ENCODE assay signal across 15 cellular contexts in genomic region chr20:62381842-62382241, GRCh38. TPM values are rescaled to one million over a fixed set of nuclear protein-coding genes. Genes with fewer than 3 reads are reported as not detected.
DNase-seq lines count a peak whose midpoint lies in the region; ATAC-seq, FAIRE-seq and TF ChIP-seq lines count a peak whose summit lies in the region.
"Had no signal": no experiment of that assay in that cellular context is flagged by ENCODE, and none has a peak within 500 bp of the region (broad histone marks: within the 10 kb centered on the region; RNA-seq: fewer than 3 reads in every experiment).

No MANE protein-coding gene starts in this region.

- H3K27ac Mint-ChIP-seq in activated naive CD8-positive, alpha-beta T cell treated with anti-CD3 and anti-CD28 coated beads, Interleukin-2, amount 10 ng/mL, durations not matched to agents 7 days and 5 days: peak overlapping the region; percentile 30
- H3K27ac Mint-ChIP-seq in activated naive CD8-positive, alpha-beta T cell treated with anti-CD3 and anti-CD28 coated beads for 36 hours: no peak overlapping the region
- H3K27ac Mint-ChIP-seq in memory B cell: peak overlapping the region; percentile 7

- POLR2A ChIA-PET in activated naive CD8-positive, alpha-beta T cell treated with anti-CD3 and anti-CD28 coated beads, Interleukin-2, amount 10 ng/mL, durations not matched to agents 7 days and 5 days (lab: Charles Lee): interaction anchor here (1.0 kb wide), 1 partner anchor 82 kb away, joined by 4 read pairs; no protein-coding TSS in a partner anchor

- DNase-seq in activated naive CD8-positive, alpha-beta T cell treated with anti-CD3 and anti-CD28 coated beads, Interleukin-2, amount 10 ng/mL, durations not matched to agents 7 days and 5 days: no peak
- no peak for DNase-seq in activated naive CD8-positive, alpha-beta T cell treated with anti-CD3 and anti-CD28 coated beads for 36 hours
- no peak for DNase-seq in adrenal gland
- DNase-seq in memory B cell (ENCODE audit: low spot score in 2 of 2): no peak
- no peak for DNase-seq in testis
- DNase-seq in H54 (ENCODE audit: insufficient read length, low spot score): no peak
- no peak for DNase-seq in T1000 (lab: John Stamatoyannopoulos, UW)
- no peak for DNase-seq in NCI-H345 treated with DMSO at 0.1 percent for 48 hours (lab: John Stamatoyannopoulos, UW; ENCODE audit: unreplicated experiment)
- DNase-seq: activated CD4-positive, alpha-beta T cell treated with anti-CD3 and anti-CD28 coated beads for 1 hour; islet precursor cell; NCI-H1105; NCI-H446 had no signal

- H3K4me1 ChIP-seq in adrenal gland (replicated peaks in 1 of 2) (peaks cover 17 to 32% of the 10 kb centered on the region in 2 donors), testis (peaks cover 51% of the 10 kb centered on the region)

- H3K27me3 Mint-ChIP-seq in activated naive CD8-positive, alpha-beta T cell treated with anti-CD3 and anti-CD28 coated beads, Interleukin-2, amount 10 ng/mL, durations not matched to agents 7 days and 5 days: no peaks in the 10 kb centered on the region
- H3K27me3 Mint-ChIP-seq in activated naive CD8-positive, alpha-beta T cell treated with anti-CD3 and anti-CD28 coated beads for 36 hours: no peaks in the 10 kb centered on the region
- no peaks in the 10 kb centered on the region for H3K27me3 Mint-ChIP-seq in memory B cell

- H3K9me3 ChIP-seq in adrenal gland (replicated peaks in 1 of 3): no peaks in the 10 kb centered on the region
- no peaks in the 10 kb centered on the region for H3K9me3 ChIP-seq in testis
- H3K9me3 ChIP-seq: body of pancreas had no signal

- H3K4me3 Mint-ChIP-seq in activated naive CD8-positive, alpha-beta T cell treated with anti-CD3 and anti-CD28 coated beads, Interleukin-2, amount 10 ng/mL, durations not matched to agents 7 days and 5 days: no peak overlapping the region
- H3K4me3 Mint-ChIP-seq in activated naive CD8-positive, alpha-beta T cell treated with anti-CD3 and anti-CD28 coated beads for 36 hours: no peak overlapping the region
- no peak overlapping the region for H3K4me3 Mint-ChIP-seq in memory B cell

- peaks cover 9% of the 10 kb centered on the region for H3K36me3 Mint-ChIP-seq in activated naive CD8-positive, alpha-beta T cell treated with anti-CD3 and anti-CD28 coated beads, Interleukin-2, amount 10 ng/mL, durations not matched to agents 7 days and 5 days
- H3K36me3 Mint-ChIP-seq in activated naive CD8-positive, alpha-beta T cell treated with anti-CD3 and anti-CD28 coated beads for 36 hours: peaks cover 28% of the 10 kb centered on the region
- H3K36me3 Mint-ChIP-seq in memory B cell: peaks cover 8% of the 10 kb centered on the region

- H3K27me3 ChIP-seq in adrenal gland: no peaks in the 10 kb centered on the region
- no peaks in the 10 kb centered on the region for H3K27me3 ChIP-seq in testis
- H3K27me3 ChIP-seq: body of pancreas had no signal

- no peak for FAIRE-seq in H54 (lab: Jason Lieb, UNC)

- H3K27ac ChIP-seq in adrenal gland: peak overlapping the region; percentile 28 to 84 (median 66)
- H3K27ac ChIP-seq in testis: peak overlapping the region; percentile 13 to 71

- H3K36me3 ChIP-seq in adrenal gland (replicated peaks in 1 of 2): no peaks in the 10 kb centered on the region
- no peaks in the 10 kb centered on the region for H3K36me3 ChIP-seq in testis (ENCODE audit: low read depth, missing control alignments)

- intact Hi-C loops in adrenal gland (cut with DNase I) (loop anchor here (2.0 to 5.0 kb wide), 2 partner anchors 79 to 80 kb away; partner anchors contain the start of gene ADRM1 (in 2 of the 2)), testis (cut with DNase I; ENCODE audit: low total_unique reads) (loop anchor here (5.0 kb wide), 1 partner anchor 80 kb away; the partner anchor contains the start of gene ADRM1)

- no peak for ATAC-seq in activated naive CD8-positive, alpha-beta T cell treated with anti-CD3 and anti-CD28 coated beads, Interleukin-2, amount 10 ng/mL, durations not matched to agents 7 days and 5 days (ENCODE audit: low read depth)
- no peak for ATAC-seq in memory B cell (ENCODE audit: low read depth)
- ATAC-seq: body of pancreas had no signal

- H3K9me3 Mint-ChIP-seq in activated naive CD8-positive, alpha-beta T cell treated with anti-CD3 and anti-CD28 coated beads, Interleukin-2, amount 10 ng/mL, durations not matched to agents 7 days and 5 days: peaks cover 4% of the 10 kb centered on the region
- peaks cover 3% of the 10 kb centered on the region for H3K9me3 Mint-ChIP-seq in activated naive CD8-positive, alpha-beta T cell treated with anti-CD3 and anti-CD28 coated beads for 36 hours
- peaks cover 4% of the 10 kb centered on the region for H3K9me3 Mint-ChIP-seq in memory B cell

- 91 to 98% (median 95%) methylated on average over 6 of the region's 6 CpGs for WGBS in adrenal gland, 4 donors
- 92 to 97% methylated on average over 6 of the region's 6 CpGs for WGBS in testis, 2 donors

- TF ChIP-seq POLR2A in adrenal gland (IDR thresholded peaks at IDR 0.05) (no peak), testis (IDR thresholded peaks at IDR 0.05) (no peak), H54 (IDR thresholded peaks at IDR 0.05; ENCODE audit: low read depth, low read length) (no peak)

- TF ChIP-seq CTCF in adrenal gland (IDR thresholded peaks at IDR 0.05) (no peak), testis (IDR thresholded peaks at IDR 0.05) (no peak)

- peaks cover 20% of the 10 kb centered on the region for H3K4me1 Mint-ChIP-seq in activated naive CD8-positive, alpha-beta T cell treated with anti-CD3 and anti-CD28 coated beads, Interleukin-2, amount 10 ng/mL, durations not matched to agents 7 days and 5 days
- peaks cover 14% of the 10 kb centered on the region for H3K4me1 Mint-ChIP-seq in activated naive CD8-positive, alpha-beta T cell treated with anti-CD3 and anti-CD28 coated beads for 36 hours
- peaks cover 21% of the 10 kb centered on the region for H3K4me1 Mint-ChIP-seq in memory B cell

- H3K4me3 ChIP-seq in adrenal gland (no peak overlapping the region), testis (no peak overlapping the region)
- H3K4me3 ChIP-seq: body of pancreas had no signal

RNA-seq across cellular contexts. Expression of gene RPS21, which starts 5.1 kb away (rescaled TPM):
- 1,000 to 10,000 TPM; 2,045 to 2,157 TPM for total RNA-seq in activated naive CD8-positive, alpha-beta T cell treated with anti-CD3 and anti-CD28 coated beads, Interleukin-2, amount 10 ng/mL, durations not matched to agents 7 days and 5 days
- 1,000 to 10,000 TPM; 2,242 to 2,482 TPM for total RNA-seq in activated naive CD8-positive, alpha-beta T cell treated with anti-CD3 and anti-CD28 coated beads for 36 hours
- total RNA-seq in adrenal gland (1,000 to 10,000 TPM; 1,155 to 4,794 (median 1,602) TPM), testis (1,000 to 10,000 TPM in 1 of 2 donors, 100 to 1,000 TPM in 1; 548 to 1,387 TPM)
- polyA plus RNA-seq in adrenal gland (1,000 to 10,000 TPM in 2 of 3 donors, 100 to 1,000 TPM in 1; 438 to 3,024 (median 2,274) TPM), testis (ENCODE audit: insufficient read depth, low read depth, low replicate concordance) (1,052 TPM)

RNA-seq across cellular contexts. Expression of gene LAMA5, which starts 14.7 kb away (rescaled TPM):
- total RNA-seq in activated naive CD8-positive, alpha-beta T cell treated with anti-CD3 and anti-CD28 coated beads, Interleukin-2, amount 10 ng/mL, durations not matched to agents 7 days and 5 days: under 1 TPM; 0.54 to 0.80 TPM
- under 1 TPM; 0.38 to 0.91 TPM for total RNA-seq in activated naive CD8-positive, alpha-beta T cell treated with anti-CD3 and anti-CD28 coated beads for 36 hours
- total RNA-seq in adrenal gland (100 to 1,000 TPM in 4 of 8 donors, 10 to 100 TPM in 4; 35.3 to 146 (median 100) TPM), testis (100 to 1,000 TPM; 121 to 144 TPM)
- polyA plus RNA-seq in adrenal gland (100 to 1,000 TPM in 2 of 3 donors, 1 to 10 TPM in 1; 2.0 to 537 (median 262) TPM), testis (ENCODE audit: insufficient read depth, low read depth, low replicate concordance) (33.2 TPM)

RNA-seq across cellular contexts. Expression of gene CABLES2, which starts 25.2 kb away (rescaled TPM):
- total RNA-seq in activated naive CD8-positive, alpha-beta T cell treated with anti-CD3 and anti-CD28 coated beads, Interleukin-2, amount 10 ng/mL, durations not matched to agents 7 days and 5 days: 10 to 100 TPM; 12.1 to 14.4 TPM
- 1 to 10 TPM; 4.9 to 5.3 TPM for total RNA-seq in activated naive CD8-positive, alpha-beta T cell treated with anti-CD3 and anti-CD28 coated beads for 36 hours
- 1 to 10 TPM; 1.5 to 5.6 (median 3.9) TPM for total RNA-seq in adrenal gland
- polyA plus RNA-seq in adrenal gland: 1 to 10 TPM; 2.8 to 4.1 (median 3.4) TPM
- total RNA-seq in testis: 10 to 100 TPM; 51.0 to 58.6 TPM
- 83.0 TPM for polyA plus RNA-seq in testis (ENCODE audit: insufficient read depth, low read depth, low replicate concordance)

RNA-seq across cellular contexts. Expression of gene RBBP8NL, which starts 45.5 kb away (rescaled TPM):
- not detected for total RNA-seq in activated naive CD8-positive, alpha-beta T cell treated with anti-CD3 and anti-CD28 coated beads, Interleukin-2, amount 10 ng/mL, durations not matched to agents 7 days and 5 days
- not detected for total RNA-seq in activated naive CD8-positive, alpha-beta T cell treated with anti-CD3 and anti-CD28 coated beads for 36 hours
- not detected for total RNA-seq in adrenal gland
- polyA plus RNA-seq in adrenal gland: not detected
- total RNA-seq in testis: 1 to 10 TPM in 1 of 2 donors, under 1 TPM in 1; 0.81 to 1.3 TPM
- polyA plus RNA-seq in testis (ENCODE audit: insufficient read depth, low read depth, low replicate concordance): 2.8 TPM
- total RNA-seq: OCI-LY7, subcutaneous adipose tissue had no signal

Comparison
In these comparisons a context has a peak if more than half of its experiments do, and no peak if none do; other contexts are left out.
1. RNA of gene LAMA5, which starts 14.7 kb away (total RNA-seq): 121 to 144 TPM in testis and 35.3 to 146 TPM in adrenal gland; 0.38 to 0.91 TPM in activated naive CD8-positive, alpha-beta T cell treated with anti-CD3 and anti-CD28 coated beads for 36 hours and 0.54 to 0.80 TPM in activated naive CD8-positive, alpha-beta T cell treated with anti-CD3 and anti-CD28 coated beads, Interleukin-2, amount 10 ng/mL, durations not matched to agents 7 days and 5 days; every median in the first group is over 10 times any median in the second.